ENCODE assay signal across 8 cellular contexts in the genomic region with DNA sequence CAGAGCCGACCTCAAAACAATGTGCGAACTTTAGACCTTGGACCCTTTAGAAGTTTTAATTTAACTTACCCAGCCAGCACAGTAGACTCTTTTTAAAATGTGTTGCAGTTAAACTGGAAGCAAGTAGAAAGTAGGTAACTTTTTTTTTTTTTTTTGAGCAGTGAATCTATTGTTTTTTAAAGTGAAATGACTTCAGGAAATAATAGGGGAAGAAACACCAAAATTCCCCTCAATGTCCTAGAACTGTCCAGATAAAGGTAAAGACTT. TPM values are rescaled to one million over a fixed set of nuclear protein-coding genes. Genes with fewer than 3 reads are reported as not detected.
DNase-seq lines count a peak whose midpoint lies in the region; ATAC-seq and TF ChIP-seq lines count a peak whose summit lies in the region.

No MANE protein-coding gene starts in this region.

- no peaks in the 10 kb centered on the region for H3K9me3 ChIP-seq in DOHH2 (ENCODE audit: control insufficient read depth, insufficient read depth, low read length)
- no peaks in the 10 kb centered on the region for H3K9me3 ChIP-seq in RWPE2 (ENCODE audit: severe bottlenecking)
- no peaks in the 10 kb centered on the region for H3K9me3 ChIP-seq in parathyroid adenoma (ENCODE audit: control insufficient read depth, low read length)
- H3K9me3 ChIP-seq in aorta (ENCODE audit: control insufficient read depth, low read length) = no peaks in the 10 kb centered on the region

- DNase-seq in RWPE2 (ENCODE audit: low spot score) (no peak), epithelial cell of proximal tubule (ENCODE audit: low read depth) (no peak), aorta (no peak), HUDEP-2 (lab: John Stamatoyannopoulos, UW; ENCODE audit: unreplicated experiment in 76 of 76) (no peak)

- H3K79me2 ChIP-seq in DOHH2 (ENCODE audit: control insufficient read depth, low read length) (peaks cover 49% of the 10 kb centered on the region), parathyroid adenoma (peaks cover 8% of the 10 kb centered on the region)

- no peaks in the 10 kb centered on the region for H3F3A ChIP-seq in DOHH2 (ENCODE audit: control insufficient read depth, insufficient read depth)

- 3 to 14% methylated on average over 2 of the region's 2 CpGs for WGBS in aorta, 2 donors

- no peaks in the 10 kb centered on the region for H4K20me1 ChIP-seq in DOHH2 (ENCODE audit: control insufficient read depth, insufficient read depth, low read depth, low read length)

- no peaks in the 10 kb centered on the region for H3K27me3 ChIP-seq in DOHH2 (ENCODE audit: control insufficient read depth, low read length)
- no peaks in the 10 kb centered on the region for H3K27me3 ChIP-seq in RWPE2 (ENCODE audit: insufficient read depth, poor library complexity, severe bottlenecking)
- H3K27me3 ChIP-seq in parathyroid adenoma (ENCODE audit: control insufficient read depth, insufficient read depth, low read length) = no peaks in the 10 kb centered on the region
- no peaks in the 10 kb centered on the region for H3K27me3 ChIP-seq in aorta (ENCODE audit: control insufficient read depth in 1 of 2, insufficient read depth in 2 of 2, low read length in 1 of 2)

- H3K36me3 ChIP-seq in DOHH2 (ENCODE audit: control insufficient read depth, low read length) = peaks cover 14% of the 10 kb centered on the region
- H3K36me3 ChIP-seq in RWPE2 (ENCODE audit: low read depth) = peaks cover 7% of the 10 kb centered on the region
- H3K36me3 ChIP-seq in parathyroid adenoma (ENCODE audit: control insufficient read depth, insufficient read depth, low read length) = no peaks in the 10 kb centered on the region
- H3K36me3 ChIP-seq in aorta (ENCODE audit: control insufficient read depth in 1 of 2, insufficient read depth in 2 of 2, low read length in 1 of 2) = no peaks in the 10 kb centered on the region

- no peak for ATAC-seq in RWPE2 (ENCODE audit: low read depth)
- ATAC-seq in aorta (ENCODE audit: low FRiP score) = no peak
- no peak for ATAC-seq in HG02852 (IDR thresholded peaks at IDR 0.05; ENCODE audit: unreplicated experiment)
- no peak for ATAC-seq in GM18873 (IDR thresholded peaks at IDR 0.05; ENCODE audit: low FRiP score, unreplicated experiment)

- H3K4me1 ChIP-seq in DOHH2 (ENCODE audit: control insufficient read depth, low read length) = peaks cover 23% of the 10 kb centered on the region
- peaks cover 12% of the 10 kb centered on the region for H3K4me1 ChIP-seq in RWPE2 (ENCODE audit: insufficient read depth, poor library complexity, severe bottlenecking)
- H3K4me1 ChIP-seq in parathyroid adenoma = no peaks in the 10 kb centered on the region
- H3K4me1 ChIP-seq in aorta (ENCODE audit: control insufficient read depth in 1 of 2, insufficient read depth in 2 of 2, low read length in 2 of 2) = no peaks in the 10 kb centered on the region

- H3K4me3 ChIP-seq in DOHH2 (ENCODE audit: low read length) (peak overlapping the region; percentile 82), RWPE2 (ENCODE audit: severe bottlenecking) (peak overlapping the region; percentile 97), epithelial cell of proximal tubule (ENCODE audit: low read depth, low read length) (peak overlapping the region; percentile 98), parathyroid adenoma (ENCODE audit: low read depth, low read length) (peak overlapping the region; percentile 68), aorta (ENCODE audit: low read length in 2 of 2) (peak overlapping the region in 1 of 2 donors; percentile 36)

- peak overlapping the region; percentile 97 for H3K4me2 ChIP-seq in DOHH2 (ENCODE audit: low read length)
- H3K4me2 ChIP-seq in parathyroid adenoma (ENCODE audit: low read length) = peak overlapping the region; percentile 80

- no peak overlapping the region for H3K9ac ChIP-seq in parathyroid adenoma

- TF ChIP-seq CTCF in DOHH2 (IDR thresholded peaks at IDR 0.05; ENCODE audit: low read depth, low read length, poor library complexity, severe bottlenecking) = no peak
- TF ChIP-seq CTCF in RWPE2 (IDR thresholded peaks at IDR 0.05; ENCODE audit: poor library complexity, severe bottlenecking) = no peak
- no peak for TF ChIP-seq CTCF in epithelial cell of proximal tubule (conservative IDR thresholded peaks at IDR 0.05; ENCODE audit: low read depth, low read length)
- TF ChIP-seq CTCF in parathyroid adenoma (IDR thresholded peaks at IDR 0.05) = no peak

- intact Hi-C loops in aorta (cut with DNase I) = no loop called here

- peak overlapping the region; percentile 97 for H2AFZ ChIP-seq in parathyroid adenoma

- H3K27ac ChIP-seq in DOHH2 (ENCODE audit: low read depth, low read length) (peak overlapping the region; percentile 66), RWPE2 (ENCODE audit: poor library complexity, severe bottlenecking) (peak overlapping the region; percentile 87), parathyroid adenoma (peak overlapping the region; percentile 91), aorta (ENCODE audit: low read depth in 1 of 2, low read length in 2 of 2) (peak overlapping the region in 1 of 2 donors; percentile 89)

- H3K9me2 ChIP-seq in DOHH2 (replicated peaks; ENCODE audit: control insufficient read depth, low read length) = no peaks in the 10 kb centered on the region

RNA-seq across cellular contexts. Expression of gene ATXN2, which starts 1.1 kb away (rescaled TPM):
- total RNA-seq in epithelial cell of proximal tubule (14.2 and 17.7 TPM in 2 replicates), aorta (10 to 100 TPM; 69.4 to 97.5 TPM)
- 10 to 100 TPM; 23.8 to 29.3 TPM for polyA plus RNA-seq in aorta
